In genomic region chr21:42459065-42459430, GRCh38 we compare ENCODE assay signal across 28 cellular contexts. TPM values are rescaled to one million over a fixed set of nuclear protein-coding genes. Genes with fewer than 3 reads are reported as not detected.
"Had no signal": no experiment of that assay in that cellular context is flagged by ENCODE, and none has a peak within 500 bp of the region (broad histone marks: within the 10 kb centered on the region; RNA-seq: fewer than 3 reads in every experiment).

No MANE protein-coding gene starts in this region.

- H3K27me3 Mint-ChIP-seq: activated naive CD8-positive, alpha-beta T cell treated with anti-CD3 and anti-CD28 coated beads for 36 hours; activated T-cell treated with anti-CD3 and anti-CD28 coated beads, Interleukin-2, amount 50 U/mL, for 24 hours; activated T-helper 17 cell treated with anti-CD3 and anti-CD28 coated beads, Interleukin-2, amount 50 U/mL, for 72 hours had no signal

- H3K4me1 ChIP-seq: left ventricle myocardium inferior had no signal

- H3K27me3 ChIP-seq: right lobe of liver, upper lobe of left lung had no signal

- ATAC-seq: activated T-helper 17 cell treated with anti-CD3 and anti-CD28 coated beads, Interleukin-2, amount 50 U/mL, for 72 hours; right lobe of liver; stimulated activated memory B cell treated with anti-CD40 and anti-IgM and Interleukin-4, amounts not matched to agents 10 μg/mL and 1 μg/mL and 100 μg/mL, for 72 hours; WTC11 had no signal

- H3K36me3 Mint-ChIP-seq: stimulated activated memory B cell treated with anti-CD40 and anti-IgM and Interleukin-4, amounts not matched to agents 10 μg/mL and 1 μg/mL and 100 μg/mL, for 72 hours had no signal

- H3K4me3 Mint-ChIP-seq: activated naive CD8-positive, alpha-beta T cell treated with anti-CD3 and anti-CD28 coated beads for 36 hours; activated T-cell treated with anti-CD3 and anti-CD28 coated beads, Interleukin-2, amount 50 U/mL, for 24 hours; activated T-helper 17 cell treated with anti-CD3 and anti-CD28 coated beads, Interleukin-2, amount 50 U/mL, for 72 hours; neural crest cell; stimulated activated memory B cell treated with anti-CD40 and anti-IgM and Interleukin-4, amounts not matched to agents 10 μg/mL and 1 μg/mL and 100 μg/mL, for 72 hours; WTC11 had no signal

- H3K9me3 Mint-ChIP-seq: activated T-cell treated with anti-CD3 and anti-CD28 coated beads, Interleukin-2, amount 50 U/mL, for 24 hours; neural crest cell had no signal

- DNase-seq: activated CD4-positive, alpha-beta T cell treated with anti-CD3 and anti-CD28 coated beads, Interleukin-2, amount 50 U/mL, for 4 hours; activated CD8-positive, alpha-beta memory T cell treated with anti-CD3 and anti-CD28 coated beads, Interleukin-2, amount 50 U/mL, for 4 hours; activated naive CD4-positive, alpha-beta T cell; activated naive CD8-positive, alpha-beta T cell treated with anti-CD3 and anti-CD28 coated beads for 36 hours; activated T-cell treated with anti-CD3 and anti-CD28 coated beads, Interleukin-2, amount 50 U/mL, for 24 hours; amygdala; cerebellar nuclear complex; cortex of kidney; left ventricle myocardium inferior; midbrain; occipital lobe; stimulated activated CD4-positive, alpha-beta T cell treated with anti-CD3 and anti-CD28 coated beads, Interleukin-15, amount 100 ng/mL, for 24 hours; SW 1271 had no signal

- FAIRE-seq: bronchial epithelial cell had no signal

- H3K4me3 ChIP-seq: left ventricle myocardium inferior, right lobe of liver, SK-N-MC, skin epidermis, thoracic aorta, upper lobe of left lung had no signal

- H3K36me3 ChIP-seq: left ventricle myocardium inferior, right lobe of liver, thoracic aorta, upper lobe of left lung had no signal

- H3K27ac ChIP-seq: epithelial cell of prostate, left ventricle myocardium inferior, right lobe of liver, SK-N-MC, thoracic aorta, upper lobe of left lung had no signal

- H3K9me3 ChIP-seq: left ventricle myocardium inferior, right lobe of liver, thoracic aorta, upper lobe of left lung had no signal

- H3K27ac Mint-ChIP-seq: activated naive CD8-positive, alpha-beta T cell treated with anti-CD3 and anti-CD28 coated beads for 36 hours; activated T-cell treated with anti-CD3 and anti-CD28 coated beads, Interleukin-2, amount 50 U/mL, for 24 hours; activated T-helper 17 cell treated with anti-CD3 and anti-CD28 coated beads, Interleukin-2, amount 50 U/mL, for 72 hours; stimulated activated memory B cell treated with anti-CD40 and anti-IgM and Interleukin-4, amounts not matched to agents 10 μg/mL and 1 μg/mL and 100 μg/mL, for 72 hours; WTC11 had no signal

RNA-seq across cellular contexts. Expression of gene RSPH1, which starts 37.0 kb away (rescaled TPM):
- total RNA-seq: fibroblast of villous mesenchyme; glomerular endothelial cell; left ventricle myocardium inferior; lung microvascular endothelial cell; T-helper 2 cell treated with Interferon-gamma antibody and Interleukin-4, amounts not matched to agents 100 ng/mL and 5 ng/mL, for 36 hours had no signal

RNA-seq across cellular contexts. Expression of gene UBASH3A, which starts 55.3 kb away (rescaled TPM):
- total RNA-seq: bronchial epithelial cell, fibroblast of villous mesenchyme, glomerular endothelial cell, left ventricle myocardium inferior, lung microvascular endothelial cell, neural crest cell, occipital lobe, WTC11 had no signal
